In the genomic region with DNA sequence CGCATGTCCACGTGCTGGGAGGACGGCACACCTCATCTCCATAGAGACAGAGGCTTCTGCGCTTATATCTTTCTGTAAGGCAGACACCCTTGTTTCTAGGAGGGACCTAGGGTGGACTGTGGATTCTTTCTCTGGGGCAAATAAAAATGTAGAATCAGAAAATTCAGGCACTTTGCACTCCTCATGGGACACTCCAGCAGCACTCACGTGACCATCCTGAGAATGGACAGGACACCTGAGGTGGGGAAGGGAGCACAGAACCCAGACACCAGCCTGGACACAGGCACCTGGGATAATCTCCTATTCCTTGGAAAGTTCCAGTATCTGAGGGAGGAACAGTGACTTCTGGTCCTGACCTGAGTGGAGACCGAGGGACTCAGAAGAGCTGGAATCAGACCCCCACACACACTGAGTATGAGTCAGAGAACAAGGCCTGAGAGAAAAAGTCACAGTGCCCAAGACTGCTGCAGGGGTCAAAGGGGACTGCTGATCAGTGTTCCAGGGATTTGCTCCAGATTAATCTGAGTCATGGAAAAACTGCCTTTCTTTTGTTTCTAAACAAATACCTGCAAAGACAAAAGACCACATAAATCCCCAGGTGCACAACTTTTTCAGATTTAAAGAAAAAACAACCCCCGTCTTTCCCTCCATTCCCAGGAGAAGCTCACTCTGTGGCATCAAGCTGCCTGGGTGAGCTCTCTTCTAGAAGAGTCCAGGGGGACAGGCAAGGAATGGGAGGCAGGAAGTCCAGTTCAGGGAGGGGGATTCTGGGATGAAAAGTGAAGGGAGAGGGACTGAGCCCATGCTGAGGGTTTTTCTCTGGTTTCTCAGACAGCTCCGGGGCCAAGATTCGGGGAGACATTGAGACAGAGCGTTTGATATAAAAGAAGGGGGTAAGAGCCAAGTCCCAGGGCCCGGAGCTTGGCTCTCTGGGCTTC, we compare ENCODE assay signal across 8 cellular contexts. TPM values are rescaled to one million over a fixed set of nuclear protein-coding genes. Genes with fewer than 3 reads are reported as not detected.
DNase-seq lines count a peak whose midpoint lies in the region; ATAC-seq, FAIRE-seq and TF ChIP-seq lines count a peak whose summit lies in the region.

No MANE protein-coding gene starts in this region.

- TF ChIP-seq POLR2A in GM12892 (IDR thresholded peaks at IDR 0.05; ENCODE audit: low read depth, low read length) (no peak), Peyer's patch (IDR thresholded peaks at IDR 0.05) (no peak)

- TF ChIP-seq CTCF in Peyer's patch (IDR thresholded peaks at IDR 0.05), result no peak
- TF ChIP-seq CTCF in fibroblast of villous mesenchyme (IDR thresholded peaks at IDR 0.05; ENCODE audit: insufficient read depth, low read depth, low read length), result no peak
- no peak for TF ChIP-seq CTCF in retinal pigment epithelial cell (conservative IDR thresholded peaks at IDR 0.05; ENCODE audit: low read depth, low read length)

- H3K4me1 ChIP-seq in Peyer's patch, result peaks cover 0 to 30% (median 0%) of the 10 kb centered on the region in 4 donors

- peak; percentile 9 for FAIRE-seq in GM12892 (lab: Jason Lieb, UNC)

- no peak for DNase-seq in GM12892 (ENCODE audit: insufficient read length)
- peak in 1 of 3 donors; percentile 39 for DNase-seq in Peyer's patch
- peak; percentile 21 for DNase-seq in fibroblast of villous mesenchyme (ENCODE audit: low read depth)
- DNase-seq in retinal pigment epithelial cell (ENCODE audit: low read depth), result peak; percentile 42
- no peak for DNase-seq in CD1c-positive myeloid dendritic cell (ENCODE audit: extremely low spot score)
- no peak for DNase-seq in SHP77 treated with DMSO at 0.1 percent for 48 hours (lab: John Stamatoyannopoulos, UW)

- H3K9me3 ChIP-seq in Peyer's patch, result no peaks in the 10 kb centered on the region

- H3K36me3 ChIP-seq in Peyer's patch, result no peaks in the 10 kb centered on the region

- peak overlapping the region; percentile 57 to 80 (median 68) for H3K4me3 ChIP-seq in Peyer's patch
- H3K4me3 ChIP-seq in fibroblast of villous mesenchyme (ENCODE audit: low read depth, low read length), result peak overlapping the region; percentile 49
- peak overlapping the region; percentile 61 for H3K4me3 ChIP-seq in retinal pigment epithelial cell (ENCODE audit: low read length)

- peak overlapping the region; percentile 74 to 88 (median 82) for H3K27ac ChIP-seq in Peyer's patch

- ATAC-seq in HG02678 (IDR thresholded peaks at IDR 0.05; ENCODE audit: unreplicated experiment) (no peak), GM19351 (IDR thresholded peaks at IDR 0.05; ENCODE audit: unreplicated experiment) (no peak)

- H3K27me3 ChIP-seq in Peyer's patch, result no peaks in the 10 kb centered on the region

RNA-seq across cellular contexts. Expression of gene MICB, which starts 35.6 kb away (rescaled TPM):
- 16.3 TPM for polyA plus RNA-seq in GM12892 (2012; ENCODE audit: missing spikeins)
- total RNA-seq in Peyer's patch (1 to 10 TPM; 4.7 to 9.9 (median 8.0) TPM), fibroblast of villous mesenchyme (15.5 and 30.7 TPM in 2 replicates)

RNA-seq across cellular contexts. Expression of gene MICA, which starts 58.9 kb away (rescaled TPM):
- polyA plus RNA-seq in GM12892 (2012; ENCODE audit: missing spikeins), result 8.2 TPM
- total RNA-seq in Peyer's patch (10 to 100 TPM; 21.0 to 71.0 (median 29.1) TPM), fibroblast of villous mesenchyme (45.3 and 54.8 TPM in 2 replicates)

Comparison
In these comparisons a context has a peak if more than half of its experiments do, and no peak if none do; other contexts are left out.
1. DNase-seq: peak in fibroblast of villous mesenchyme (single experiment) and retinal pigment epithelial cell (single experiment); none in GM12892 (single experiment), CD1c-positive myeloid dendritic cell (single experiment) and SHP77 treated with DMSO at 0.1 percent for 48 hours (single experiment).
2. Peak in every context shown above with its lines, with median percentiles within 50 percentile points of each other: H3K4me3 ChIP-seq.